Comparison of ENCODE assay signal across 29 cellular contexts in genomic region chr10:132743925-132744490, GRCh38. TPM values are rescaled to one million over a fixed set of nuclear protein-coding genes. Genes with fewer than 3 reads are reported as not detected.
A peak's percentile ranks its signal among the peaks of the same experiment; 100 is the strongest.
DNase-seq lines count a peak whose midpoint lies in the region; ATAC-seq and TF ChIP-seq lines count a peak whose summit lies in the region.
"Had no signal": no experiment of that assay in that cellular context is flagged by ENCODE, and none has a peak within 500 bp of the region (broad histone marks: within the 10 kb centered on the region; RNA-seq: fewer than 3 reads in every experiment).

No MANE protein-coding gene starts in this region.

- no peak overlapping the region for H2AFZ ChIP-seq in smooth muscle cell (ENCODE audit: low read depth)
- H2AFZ ChIP-seq: neural progenitor cell had no signal

- no peaks in the 10 kb centered on the region for H3K79me2 ChIP-seq in smooth muscle cell (ENCODE audit: low read depth)

- peak overlapping the region; percentile 70 for H3K4me2 ChIP-seq in smooth muscle cell
- H3K4me2 ChIP-seq: neural progenitor cell had no signal

- H3K4me3 ChIP-seq in smooth muscle cell, result no peak overlapping the region
- H3K4me3 ChIP-seq: body of pancreas, neural progenitor cell, thoracic aorta, uterus had no signal

- H3K4me1 ChIP-seq in smooth muscle cell (ENCODE audit: low read depth), result peaks cover 30% of the 10 kb centered on the region
- H3K4me1 ChIP-seq: BE2C, body of pancreas, uterus had no signal

- H3K9me3 ChIP-seq in smooth muscle cell (replicated peaks; ENCODE audit: low read depth), result no peaks in the 10 kb centered on the region
- H3K9me3 ChIP-seq: BE2C, body of pancreas, thoracic aorta, uterus had no signal

- H3K27me3 ChIP-seq in smooth muscle cell (ENCODE audit: low read depth), result no peaks in the 10 kb centered on the region
- H3K27me3 ChIP-seq: BE2C, body of pancreas, uterus had no signal

- 70% methylated on average over 18 of the region's 18 CpGs for WGBS in smooth muscle cell (ENCODE audit: low lambda C conversion rate)

- H3K27ac ChIP-seq in smooth muscle cell (ENCODE audit: low read depth), result no peak overlapping the region
- H3K27ac ChIP-seq: body of pancreas, neural progenitor cell, thoracic aorta, uterus, VCaP had no signal

- peak; percentile 16 for DNase-seq in HK-2 (ENCODE audit: unreplicated experiment)
- peak; percentile 81 for DNase-seq in astrocyte of the hippocampus (ENCODE audit: low read depth, low spot score)
- DNase-seq in islet precursor cell, result peak; percentile 74
- no peak for DNase-seq in smooth muscle cell (lab: John Stamatoyannopoulos, UW; ENCODE audit: unreplicated experiment)
- DNase-seq in NCI-H1048 (lab: John Stamatoyannopoulos, UW), result no peak
- no peak for DNase-seq in dedifferentiated amniotic fluid mesenchymal stem cell (ENCODE audit: extremely low spot score)
- DNase-seq: activated CD4-positive, alpha-beta T cell treated with anti-CD3 and anti-CD28 coated beads for 48 hours; activated effector memory CD4-positive, alpha-beta T cell treated with Interleukin-2 at 50 U/mL for 16 hours; BE2C; body of pancreas; CD8-positive, alpha-beta memory T cell; cerebellar nuclear complex; DMS 273 treated with DMSO at 0.1 percent for 48 hours; NCI-H1694; NCI-H446 treated with DMSO at 0.1 percent for 48 hours; NCI-H82; right cardiac atrium; stimulated activated CD8-positive, alpha-beta memory T cell treated with anti-CD3 and anti-CD28 coated beads, Interleukin-4, amount 100 ng/mL, for 48 hours; T-helper 9 cell; uterus had no signal

- no peak overlapping the region for H3K9ac ChIP-seq in smooth muscle cell (ENCODE audit: low read depth)
- H3K9ac ChIP-seq: neural progenitor cell had no signal

- H4K20me1 ChIP-seq in smooth muscle cell (ENCODE audit: low read depth), result peaks cover 69% of the 10 kb centered on the region

- no peaks in the 10 kb centered on the region for H3F3A ChIP-seq in smooth muscle cell (ENCODE audit: low read depth)

- no peaks in the 10 kb centered on the region for H3K36me3 ChIP-seq in smooth muscle cell (ENCODE audit: low read depth)
- H3K36me3 ChIP-seq: BE2C, neural progenitor cell, uterus had no signal

- TF ChIP-seq CTCF in smooth muscle cell (IDR thresholded peaks at IDR 0.05; ENCODE audit: borderline replicate concordance, insufficient read depth, poor library complexity, severe bottlenecking), result no peak

- no peak for ATAC-seq in HG02973 (IDR thresholded peaks at IDR 0.05; ENCODE audit: unreplicated experiment)
- ATAC-seq: body of pancreas, left lobe of liver, right cardiac atrium had no signal

RNA-seq across cellular contexts. Expression of gene NKX6-2, which starts 41.9 kb away (rescaled TPM):
- total RNA-seq in smooth muscle cell, result not detected in 2 replicates
- 8.1 and 12.7 TPM in 2 replicates for polyA plus RNA-seq in smooth muscle cell
- total RNA-seq: CD8-positive, alpha-beta memory T cell; left lobe of liver; posterior vena cava; right cardiac atrium; RPMI7951 had no signal
- polyA plus RNA-seq: CD8-positive, alpha-beta memory T cell; IgD-negative memory B cell; immature natural killer cell had no signal

Comparison
In these comparisons a context has a peak if more than half of its experiments do, and no peak if none do; other contexts are left out.
1. DNase-seq: peak in HK-2 (single experiment), astrocyte of the hippocampus (single experiment) and islet precursor cell (single experiment); none in smooth muscle cell (single experiment), NCI-H1048 (single experiment) and dedifferentiated amniotic fluid mesenchymal stem cell (single experiment).